Comparison of ENCODE assay signal across 27 cellular contexts in genomic region chr9:121956808-121957207, GRCh38.
DNase-seq lines count a peak whose midpoint lies in the region; ATAC-seq, FAIRE-seq and TF ChIP-seq lines count a peak whose summit lies in the region.
"Had no signal": no experiment of that assay in that cellular context is flagged by ENCODE, and none has a peak within 500 bp of the region (broad histone marks: within the 10 kb centered on the region; RNA-seq: fewer than 3 reads in every experiment).

No MANE protein-coding gene starts in this region.

- H3K9me3 ChIP-seq in IMR-90 (ENCODE audit: control insufficient read depth, insufficient read depth, low read length) (no peaks in the 10 kb centered on the region), OCI-LY1 (ENCODE audit: low read length) (no peaks in the 10 kb centered on the region), esophagus squamous epithelium (no peaks in the 10 kb centered on the region)
- H3K9me3 ChIP-seq: body of pancreas, mucosa of descending colon had no signal

- H3K9me3 Mint-ChIP-seq in stimulated activated memory B cell treated with anti-CD40 and anti-IgM and Interleukin-4, amounts not matched to agents 10 μg/mL and 1 μg/mL and 100 μg/mL, for 72 hours: peaks cover 3% of the 10 kb centered on the region
- H3K9me3 Mint-ChIP-seq in HFFc6: no peaks in the 10 kb centered on the region
- H3K9me3 Mint-ChIP-seq: activated CD4-positive, alpha-beta memory T cell treated with anti-CD3 and anti-CD28 coated beads for 36 hours; activated T-cell treated with anti-CD3 and anti-CD28 coated beads, Interleukin-2, amount 50 U/mL, for 72 hours; H9; natural killer cell treated with Interleukin-12 subunit alpha and Interleukin-12 subunit beta and Interleukin-15 and Interleukin-18, amount 100 ng/mL, for 72 hours; stimulated activated effector memory CD8-positive, alpha-beta T cell treated with anti-CD3 and anti-CD28 coated beads, Interleukin-12 subunit alpha, Interleukin-12 subunit beta, amount 100 ng/mL, for 72 hours had no signal

- H3K4me1 ChIP-seq in IMR-90 (ENCODE audit: control insufficient read depth, insufficient read depth, low read length): peaks cover 7% of the 10 kb centered on the region
- H3K4me1 ChIP-seq in OCI-LY1 (ENCODE audit: insufficient read depth, low read length, severe bottlenecking): peaks cover 69% of the 10 kb centered on the region
- H3K4me1 ChIP-seq in esophagus squamous epithelium: peaks cover 0 to 6% (median 0%) of the 10 kb centered on the region in 3 donors
- H3K4me1 ChIP-seq: body of pancreas had no signal

- no peak overlapping the region for H2BK5ac ChIP-seq in IMR-90 (ENCODE audit: low read depth, low read length, poor library complexity, severe bottlenecking)

- H3K9ac ChIP-seq in IMR-90 (ENCODE audit: low read depth, low read length) (no peak overlapping the region), OCI-LY1 (ENCODE audit: low read length) (no peak overlapping the region; the same call in 1 of the 2 replicates)

- peak overlapping the region; percentile 9; the same call in 1 of the 2 replicates for H2AK5ac ChIP-seq in IMR-90 (ENCODE audit: low read depth, low read length)

- intact Hi-C loops in IMR-90 (cut with micrococcal nuclease): no loop called here
- intact Hi-C loops in esophagus squamous epithelium (cut with DNase I): no loop called here

- H3K4ac ChIP-seq in IMR-90 (ENCODE audit: low read depth, low read length): peak overlapping the region; percentile 2; the same call in 1 of the 2 replicates

- no peaks in the 10 kb centered on the region for H3K36me3 ChIP-seq in IMR-90 (ENCODE audit: control insufficient read depth, insufficient read depth, low read length)
- H3K36me3 ChIP-seq in OCI-LY1 (ENCODE audit: insufficient read depth, low read length): no peaks in the 10 kb centered on the region
- no peaks in the 10 kb centered on the region for H3K36me3 ChIP-seq in esophagus squamous epithelium

- in situ Hi-C loops in IMR-90 (cut with MboI; ENCODE audit: low sequenced_read_pairs): no loop called here

- H3K4me2 ChIP-seq in IMR-90 (ENCODE audit: low read depth, low read length) (no peak overlapping the region), OCI-LY1 (ENCODE audit: low read length) (no peak overlapping the region)

- CTCF ChIA-PET in IMR-90 (lab: Yijun Ruan, JAX): no interaction called here

- no peak overlapping the region for H2BK15ac ChIP-seq in IMR-90 (ENCODE audit: low read depth, low read length)

- peaks cover 14% of the 10 kb centered on the region for H3K9me1 ChIP-seq in IMR-90 (ENCODE audit: insufficient read depth, low read length)

- no peak overlapping the region for H3K14ac ChIP-seq in IMR-90 (replicated peaks; ENCODE audit: low read depth, low read length)

- no peak overlapping the region for H3K56ac ChIP-seq in IMR-90 (ENCODE audit: extremely low read depth, insufficient read depth, low read length)

- no TSS peak for BruUV-seq in IMR-90 (replicated peaks; lab: Mats Ljungman, UMichigan)

- no peak overlapping the region for H3K23ac ChIP-seq in IMR-90 (ENCODE audit: low read depth, low read length)

- H2AFZ ChIP-seq in IMR-90 (replicated peaks; ENCODE audit: low read length, poor library complexity) (no peak overlapping the region), OCI-LY1 (ENCODE audit: low read length) (no peak overlapping the region)

- H4K20me1 ChIP-seq in IMR-90 (ENCODE audit: insufficient read depth, low read length) (no peaks in the 10 kb centered on the region), OCI-LY1 (ENCODE audit: insufficient read depth, low read length) (no peaks in the 10 kb centered on the region)

- dilution Hi-C loops in IMR-90 (cut with HindIII; ENCODE audit: low sequenced_read_pairs, unreplicated experiment): no loop called here

- H3K18ac ChIP-seq in IMR-90 (ENCODE audit: low read depth, low read length): no peak overlapping the region

- no peak for ATAC-seq in IMR-90 (ENCODE audit: low read depth)
- ATAC-seq in stimulated activated memory B cell treated with anti-CD40 and anti-IgM and Interleukin-4, amounts not matched to agents 10 μg/mL and 1 μg/mL and 100 μg/mL, for 72 hours: peak; percentile 13
- ATAC-seq: activated T-cell treated with anti-CD3 and anti-CD28 coated beads, Interleukin-2, amount 50 U/mL, for 72 hours; body of pancreas; K562; left cardiac atrium; mucosa of descending colon; stimulated activated effector memory CD8-positive, alpha-beta T cell treated with anti-CD3 and anti-CD28 coated beads, Interleukin-12 subunit alpha, Interleukin-12 subunit beta, amount 100 ng/mL, for 72 hours had no signal

- TF ChIP-seq CTCF in IMR-90 (conservative IDR thresholded peaks at IDR 0.05; ENCODE audit: low read depth, low read length) (no peak), OCI-LY1 (IDR thresholded peaks at IDR 0.05; ENCODE audit: low read length) (no peak), HFFc6 (IDR thresholded peaks at IDR 0.05) (no peak), esophagus squamous epithelium (IDR thresholded peaks at IDR 0.05) (no peak)

- peaks cover 5% of the 10 kb centered on the region; the same call in 1 of the 2 replicates for H3F3A ChIP-seq in OCI-LY1 (ENCODE audit: insufficient read depth, low read length)

- no peak overlapping the region for H2AK9ac ChIP-seq in IMR-90 (replicated peaks; ENCODE audit: low read depth, low read length, poor library complexity)

- no peaks in the 10 kb centered on the region for H3K27me3 Mint-ChIP-seq in stimulated activated memory B cell treated with anti-CD40 and anti-IgM and Interleukin-4, amounts not matched to agents 10 μg/mL and 1 μg/mL and 100 μg/mL, for 72 hours
- H3K27me3 Mint-ChIP-seq in HFFc6 (ENCODE audit: insufficient read depth): peaks cover 3% of the 10 kb centered on the region
- H3K27me3 Mint-ChIP-seq: activated CD4-positive, alpha-beta memory T cell treated with anti-CD3 and anti-CD28 coated beads for 36 hours; natural killer cell treated with Interleukin-12 subunit alpha and Interleukin-12 subunit beta and Interleukin-15 and Interleukin-18, amount 100 ng/mL, for 72 hours had no signal

- no peak for TF ChIP-seq RAD21 in IMR-90 (IDR thresholded peaks at IDR 0.05; ENCODE audit: low read length)

- no peaks in the 10 kb centered on the region for H3K4me1 Mint-ChIP-seq in stimulated activated memory B cell treated with anti-CD40 and anti-IgM and Interleukin-4, amounts not matched to agents 10 μg/mL and 1 μg/mL and 100 μg/mL, for 72 hours
- H3K4me1 Mint-ChIP-seq in HFFc6 (ENCODE audit: low read depth): peaks cover 86% of the 10 kb centered on the region
- H3K4me1 Mint-ChIP-seq: stimulated activated effector memory CD8-positive, alpha-beta T cell treated with anti-CD3 and anti-CD28 coated beads, Interleukin-12 subunit alpha, Interleukin-12 subunit beta, amount 100 ng/mL, for 72 hours had no signal

- no peaks in the 10 kb centered on the region for H3K36me3 Mint-ChIP-seq in stimulated activated memory B cell treated with anti-CD40 and anti-IgM and Interleukin-4, amounts not matched to agents 10 μg/mL and 1 μg/mL and 100 μg/mL, for 72 hours
- H3K36me3 Mint-ChIP-seq in HFFc6 (ENCODE audit: low read depth): peaks cover 30% of the 10 kb centered on the region
- H3K36me3 Mint-ChIP-seq: activated CD4-positive, alpha-beta memory T cell treated with anti-CD3 and anti-CD28 coated beads for 36 hours; natural killer cell treated with Interleukin-12 subunit alpha and Interleukin-12 subunit beta and Interleukin-15 and Interleukin-18, amount 100 ng/mL, for 72 hours; stimulated activated effector memory CD8-positive, alpha-beta T cell treated with anti-CD3 and anti-CD28 coated beads, Interleukin-12 subunit alpha, Interleukin-12 subunit beta, amount 100 ng/mL, for 72 hours had no signal

- no peak for FAIRE-seq in HTR-8/SVneo (lab: Jason Lieb, UNC)
- FAIRE-seq: G401.6, K562 had no signal

- H4K8ac ChIP-seq in IMR-90 (ENCODE audit: low read depth in 2 of 2, low read length in 2 of 2): no peak overlapping the region

- H3K4me3 Mint-ChIP-seq in stimulated activated memory B cell treated with anti-CD40 and anti-IgM and Interleukin-4, amounts not matched to agents 10 μg/mL and 1 μg/mL and 100 μg/mL, for 72 hours: no peak overlapping the region
- H3K4me3 Mint-ChIP-seq in HFFc6: no peak overlapping the region
- H3K4me3 Mint-ChIP-seq: activated CD4-positive, alpha-beta memory T cell treated with anti-CD3 and anti-CD28 coated beads for 36 hours; activated T-cell treated with anti-CD3 and anti-CD28 coated beads, Interleukin-2, amount 50 U/mL, for 72 hours; H9; natural killer cell treated with Interleukin-12 subunit alpha and Interleukin-12 subunit beta and Interleukin-15 and Interleukin-18, amount 100 ng/mL, for 72 hours; stimulated activated effector memory CD8-positive, alpha-beta T cell treated with anti-CD3 and anti-CD28 coated beads, Interleukin-12 subunit alpha, Interleukin-12 subunit beta, amount 100 ng/mL, for 72 hours had no signal

- POLR2A ChIA-PET in IMR-90 (lab: Charles Lee; ENCODE audit: unreplicated experiment): no interaction called here

- H4K91ac ChIP-seq in IMR-90 (ENCODE audit: insufficient read depth, low read depth, low read length): no peak overlapping the region

- no peak overlapping the region for H4K5ac ChIP-seq in IMR-90 (ENCODE audit: low read depth, low read length)

- H3K79me2 ChIP-seq in OCI-LY1 (ENCODE audit: insufficient read depth, low read length): no peaks in the 10 kb centered on the region

- H2BK20ac ChIP-seq in IMR-90 (ENCODE audit: low read depth, low read length): no peak overlapping the region

- TF ChIP-seq POLR2A in IMR-90 (IDR thresholded peaks at IDR 0.05; ENCODE audit: low read depth, low read length) (no peak), esophagus squamous epithelium (IDR thresholded peaks at IDR 0.05) (no peak)

- H3K9me2 ChIP-seq in OCI-LY1 (ENCODE audit: low read depth, low read length): no peaks in the 10 kb centered on the region

- H3K27me3 ChIP-seq in IMR-90 (ENCODE audit: control insufficient read depth, insufficient read depth, low read length) (no peaks in the 10 kb centered on the region), OCI-LY1 (ENCODE audit: insufficient read depth, low read length) (no peaks in the 10 kb centered on the region), esophagus squamous epithelium (no peaks in the 10 kb centered on the region)
- H3K27me3 ChIP-seq: body of pancreas had no signal

- H3K4me3 ChIP-seq in IMR-90 (ENCODE audit: insufficient read depth, low read depth, low read length) (no peak overlapping the region), OCI-LY1 (ENCODE audit: low read depth, low read length, poor library complexity, severe bottlenecking) (no peak overlapping the region), esophagus squamous epithelium (no peak overlapping the region)
- H3K4me3 ChIP-seq: body of pancreas, K562, mucosa of descending colon had no signal

- no CpG with 5 or more reads among the region's 6 CpGs for WGBS in IMR-90 (ENCODE audit: extremely low coverage in 2 of 2, insufficient read length in 1 of 2), 2 experiments
- WGBS in esophagus squamous epithelium, 2 donors: 85 to 96% methylated on average over 3 to 6 of the region's 6 CpGs

- peaks cover 0 to 35% of the 10 kb centered on the region in 2 experiments; a peak in 1 of 4 replicates for H3K79me1 ChIP-seq in IMR-90 (ENCODE audit: low read depth in 1 of 2, low read length in 2 of 2)

- no peak overlapping the region for H3K27ac Mint-ChIP-seq in stimulated activated memory B cell treated with anti-CD40 and anti-IgM and Interleukin-4, amounts not matched to agents 10 μg/mL and 1 μg/mL and 100 μg/mL, for 72 hours
- H3K27ac Mint-ChIP-seq in HFFc6: no peak overlapping the region
- H3K27ac Mint-ChIP-seq: activated CD4-positive, alpha-beta memory T cell treated with anti-CD3 and anti-CD28 coated beads for 36 hours; activated T-cell treated with anti-CD3 and anti-CD28 coated beads, Interleukin-2, amount 50 U/mL, for 72 hours; natural killer cell treated with Interleukin-12 subunit alpha and Interleukin-12 subunit beta and Interleukin-15 and Interleukin-18, amount 100 ng/mL, for 72 hours had no signal

- H2BK120ac ChIP-seq in IMR-90 (ENCODE audit: low read depth, low read length): no peak overlapping the region

- H3K27ac ChIP-seq in IMR-90 (ENCODE audit: insufficient read depth, low read length) (no peak overlapping the region), OCI-LY1 (ENCODE audit: low read depth, low read length, poor library complexity, severe bottlenecking) (peak overlapping the region; percentile 92), esophagus squamous epithelium (no peak overlapping the region)
- H3K27ac ChIP-seq: body of pancreas, C4-2B had no signal

- no peak for DNase-seq in IMR-90
- DNase-seq in brain pericyte (ENCODE audit: low read depth, low spot score): peak; percentile 60
- DNase-seq in HTR-8/SVneo (ENCODE audit: insufficient read length, low spot score): no peak
- DNase-seq in HFFc6: no peak
- no peak for DNase-seq in esophagus squamous epithelium (lab: John Stamatoyannopoulos, UW)
- DNase-seq: activated CD4-positive, alpha-beta memory T cell treated with anti-CD3 and anti-CD28 coated beads for 36 hours; activated CD4-positive, alpha-beta T cell treated with anti-CD3 and anti-CD28 coated beads for 1 hour; activated T-cell treated with anti-CD3 and anti-CD28 coated beads, Interleukin-2, amount 50 U/mL, for 72 hours; body of pancreas; COR-L47; H9; hippocampal formation; left cardiac atrium; mucosa of descending colon; NCI-H2081; NCI-H82; stimulated activated CD4-positive, alpha-beta T cell treated with anti-CD3 and anti-CD28 coated beads, Interleukin-4, amount 100 ng/mL, for 4 hours; substantia nigra; T-helper 2 cell; trophoblast cell had no signal
